In the genomic region with DNA sequence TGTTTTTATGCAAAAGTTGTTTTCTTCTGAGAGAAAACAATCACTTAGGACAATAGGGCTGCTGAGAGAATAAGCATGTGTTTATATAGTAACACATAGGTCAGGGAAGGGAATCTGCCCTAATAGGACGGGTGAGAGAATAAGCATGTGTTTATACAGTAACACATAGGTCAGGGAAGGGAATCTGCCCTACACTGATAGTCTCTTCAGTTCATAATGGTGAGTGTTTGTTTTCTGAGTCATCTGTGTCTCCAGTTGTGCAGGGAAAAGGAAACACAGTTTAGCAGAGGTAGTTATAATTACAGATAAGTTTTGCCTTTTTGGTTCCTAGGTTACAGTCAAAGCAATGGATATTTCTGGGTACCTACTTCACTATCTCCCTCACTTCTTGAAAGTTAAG, we compare ENCODE assay signal across 21 cellular contexts.
DNase-seq lines count a peak whose midpoint lies in the region; ATAC-seq and TF ChIP-seq lines count a peak whose summit lies in the region.
"Had no signal": no experiment of that assay in that cellular context is flagged by ENCODE, and none has a peak within 500 bp of the region (broad histone marks: within the 10 kb centered on the region; RNA-seq: fewer than 3 reads in every experiment).

No MANE protein-coding gene starts in this region.

- DNase-seq in NCI-H748 (lab: John Stamatoyannopoulos, UW; ENCODE audit: unreplicated experiment), result peak; percentile 33
- no peak for DNase-seq in NCI-H748 treated with DMSO at 0.1 percent for 48 hours (lab: John Stamatoyannopoulos, UW)
- DNase-seq in NCI-H2196 treated with DMSO at 0.1 percent for 48 hours (lab: John Stamatoyannopoulos, UW; ENCODE audit: unreplicated experiment), result peak; percentile 68
- DNase-seq in SHP77 treated with DMSO at 0.1 percent for 48 hours (lab: John Stamatoyannopoulos, UW), result peak; percentile 90
- DNase-seq in mucosa of descending colon, result no peak
- DNase-seq in activated T-cell treated with anti-CD3 and anti-CD28 coated beads for 4 hours, result no peak
- no peak for DNase-seq in COR-L47 (lab: John Stamatoyannopoulos, UW)
- no peak for DNase-seq in nucleus accumbens (lab: John Stamatoyannopoulos, UW)
- DNase-seq: 8988T, DND-41, GDM1, KG1, MG63, NCI-H187 treated with DMSO at 0.1 percent for 48 hours, NCI-H2171 treated with DMSO at 0.1 percent for 48 hours, NCI-H526 treated with DMSO at 0.1 percent for 48 hours, Peyer's patch, SIG-M5, SW 1271 had no signal

- H3K4me1 ChIP-seq in mucosa of descending colon (ENCODE audit: low read depth), result no peaks in the 10 kb centered on the region
- H3K4me1 ChIP-seq: BLaER1, Peyer's patch had no signal

- intact Hi-C loops in mucosa of descending colon (cut with DNase I, micrococcal nuclease), result no loop called here

- H3K4me3 ChIP-seq in mucosa of descending colon, result no peak overlapping the region
- H3K4me3 ChIP-seq: BLaER1, MG63, Peyer's patch had no signal

- no peaks in the 10 kb centered on the region for H3K36me3 ChIP-seq in mucosa of descending colon (ENCODE audit: low read depth)
- H3K36me3 ChIP-seq: BLaER1, MG63, Peyer's patch had no signal

- no peaks in the 10 kb centered on the region for H3K9me3 ChIP-seq in mucosa of descending colon
- H3K9me3 ChIP-seq: BLaER1, MG63, Peyer's patch had no signal

- TF ChIP-seq CTCF in mucosa of descending colon (IDR thresholded peaks at IDR 0.05), result no peak

- ATAC-seq in mucosa of descending colon, result peak; percentile 69
- ATAC-seq: HCT116 had no signal

Comparison
In these comparisons a context has a peak if more than half of its experiments do, and no peak if none do; other contexts are left out.
1. DNase-seq: peak in NCI-H748 (single experiment), NCI-H2196 treated with DMSO at 0.1 percent for 48 hours (single experiment) and SHP77 treated with DMSO at 0.1 percent for 48 hours (single experiment); none in NCI-H748 treated with DMSO at 0.1 percent for 48 hours (single experiment), mucosa of descending colon (0 of 3), activated T-cell treated with anti-CD3 and anti-CD28 coated beads for 4 hours (single experiment), COR-L47 (single experiment) and nucleus accumbens (0 of 56).